In genomic region chr4:1624519-1624910, GRCh38 we compare ENCODE assay signal across 19 cellular contexts.
"Had no signal": no experiment of that assay in that cellular context is flagged by ENCODE, and none has a peak within 500 bp of the region (broad histone marks: within the 10 kb centered on the region; RNA-seq: fewer than 3 reads in every experiment).

No MANE protein-coding gene starts in this region.

- H3K9me3 ChIP-seq: SJSA1 had no signal

- H3K9ac ChIP-seq: KMS-11 had no signal

- DNase-seq: IMR-90, Kasumi-1, MM.1S, NCI-H1092 treated with DMSO at 0.1 percent for 48 hours, NCI-H1436, NCI-H1694, NCI-H187 treated with DMSO at 0.1 percent for 48 hours, NCI-H2029 treated with DMSO at 0.1 percent for 48 hours, NCI-H2227 treated with DMSO at 0.1 percent for 48 hours, NCI-H524, NCI-H526 treated with DMSO at 0.1 percent for 48 hours, NCI-H774, Right ventricle myocardium superior, RPMI8226, SIG-M5 had no signal

- H3K36me3 ChIP-seq: SJSA1 had no signal

- H3K4me2 ChIP-seq: KMS-11 had no signal

- ATAC-seq: HepG2 had no signal

- H3K27me3 ChIP-seq: SJSA1 had no signal

- H3K4me1 ChIP-seq: SJSA1 had no signal

- H3K27ac ChIP-seq: KMS-11, SJSA1, SK-N-MC had no signal

- H3K4me3 ChIP-seq: SJSA1, SK-N-MC had no signal
